25 cellular contexts compared by ENCODE assay signal in genomic region chr19:4357921-4358326, GRCh38. TPM values are rescaled to one million over a fixed set of nuclear protein-coding genes. Genes with fewer than 3 reads are reported as not detected.
"Had no signal": no experiment of that assay in that cellular context is flagged by ENCODE, and none has a peak within 500 bp of the region (broad histone marks: within the 10 kb centered on the region; RNA-seq: fewer than 3 reads in every experiment).

No MANE protein-coding gene starts in this region.

- H3K27me3 Mint-ChIP-seq: activated CD4-positive, alpha-beta T cell treated with anti-CD3 and anti-CD28 coated beads for 36 hours; dendritic cell treated with granulocyte-macrophage colony-stimulating factor and Interleukin-4, amounts not matched to agents 40 ng/mL and 50 ng/mL, for 4 days; stimulated activated naive CD8-positive, alpha-beta T cell treated with anti-CD3 and anti-CD28 coated beads, Interleukin-15, amount 100 ng/mL, for 72 hours had no signal

- H3K4me1 Mint-ChIP-seq: activated CD4-positive, alpha-beta T cell treated with anti-CD3 and anti-CD28 coated beads for 36 hours; immature natural killer cell had no signal

- H3K4me1 ChIP-seq: breast epithelium, heart right ventricle, prostate gland, right atrium auricular region, suprapubic skin, vagina had no signal

- H3K9me3 Mint-ChIP-seq: dendritic cell treated with granulocyte-macrophage colony-stimulating factor and Interleukin-4, amounts not matched to agents 40 ng/mL and 50 ng/mL, for 4 days; immature natural killer cell; stimulated activated naive CD8-positive, alpha-beta T cell treated with anti-CD3 and anti-CD28 coated beads, Interleukin-15, amount 100 ng/mL, for 72 hours had no signal

- H3K27ac ChIP-seq: adrenal gland, esophagus squamous epithelium, heart right ventricle, prostate gland, right atrium auricular region, suprapubic skin, vagina had no signal

- H3K27me3 ChIP-seq: adrenal gland, breast epithelium, esophagus squamous epithelium, heart right ventricle, right atrium auricular region, suprapubic skin, vagina had no signal

- DNase-seq: activated CD4-positive, alpha-beta T cell treated with anti-CD3 and anti-CD28 coated beads for 36 hours; activated CD4-positive, alpha-beta T cell treated with anti-CD3 and anti-CD28 coated beads, Interleukin-2, amount 50 U/mL, for 48 hours; activated effector memory CD4-positive, alpha-beta T cell treated with Interleukin-2 at 50 U/mL for 16 hours; activated naive CD4-positive, alpha-beta T cell treated with anti-CD3 and anti-CD28 coated beads, Interleukin-2, amount 50 U/mL, for 16 hours; activated T-cell treated with anti-CD3 and anti-CD28 coated beads, Interleukin-2, amount 50 U/mL, for 1 hour; cerebellar nuclear complex; effector memory CD4-positive, alpha-beta T cell; esophagus squamous epithelium; heart right ventricle; immature natural killer cell; kidney glomerular epithelial cell; left ventricle myocardium superior; stimulated activated CD4-positive, alpha-beta T cell treated with anti-CD3 and anti-CD28 coated beads, Interleukin-2, amount 100 ng/mL, for 24 hours; stimulated activated naive CD8-positive, alpha-beta T cell treated with anti-CD3 and anti-CD28 coated beads, Interleukin-15, amount 100 ng/mL, for 72 hours; T-helper 2 cell; trophoblast cell had no signal

- H3K36me3 ChIP-seq: breast epithelium had no signal

- H3K4me3 Mint-ChIP-seq: activated CD4-positive, alpha-beta T cell treated with anti-CD3 and anti-CD28 coated beads for 36 hours; dendritic cell treated with granulocyte-macrophage colony-stimulating factor and Interleukin-4, amounts not matched to agents 40 ng/mL and 50 ng/mL, for 4 days; immature natural killer cell; stimulated activated naive CD8-positive, alpha-beta T cell treated with anti-CD3 and anti-CD28 coated beads, Interleukin-15, amount 100 ng/mL, for 72 hours had no signal

- H3K27ac Mint-ChIP-seq: activated CD4-positive, alpha-beta T cell treated with anti-CD3 and anti-CD28 coated beads for 36 hours; dendritic cell treated with granulocyte-macrophage colony-stimulating factor and Interleukin-4, amounts not matched to agents 40 ng/mL and 50 ng/mL, for 4 days had no signal

- H3K9me3 ChIP-seq: adrenal gland, breast epithelium, esophagus squamous epithelium, heart right ventricle, prostate gland, right atrium auricular region, suprapubic skin, vagina had no signal

- ATAC-seq: activated CD4-positive, alpha-beta T cell treated with anti-CD3 and anti-CD28 coated beads for 36 hours; heart right ventricle; left ventricle myocardium superior; stimulated activated naive CD8-positive, alpha-beta T cell treated with anti-CD3 and anti-CD28 coated beads, Interleukin-15, amount 100 ng/mL, for 72 hours had no signal

- H3K4me3 ChIP-seq: adrenal gland, breast epithelium, esophagus squamous epithelium, heart right ventricle, prostate gland, right atrium auricular region, suprapubic skin, vagina had no signal

RNA-seq across cellular contexts. Expression of gene FSD1, which starts 53.5 kb away (rescaled TPM):
- total RNA-seq: left ventricle myocardium superior, omental fat pad, right atrium auricular region, skeletal muscle tissue, suprapubic skin had no signal
